ENCODE assay signal across 8 cellular contexts in the genomic region with DNA sequence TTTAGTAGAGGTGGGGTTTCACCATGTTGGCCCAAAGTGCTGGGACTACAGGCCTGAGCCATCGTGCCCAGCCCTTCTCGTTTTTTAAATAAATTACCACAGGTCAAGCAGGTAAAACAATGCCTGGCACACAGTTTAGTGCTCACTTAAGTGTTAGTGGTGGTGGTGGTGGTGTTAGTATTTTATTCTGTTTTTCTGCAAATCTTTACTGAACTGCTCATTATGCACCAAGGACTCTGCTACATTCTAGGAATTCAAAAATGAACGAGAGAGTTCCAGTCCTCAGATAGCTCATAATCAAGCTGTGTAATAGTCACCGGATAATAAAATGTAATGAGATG. TPM values are rescaled to one million over a fixed set of nuclear protein-coding genes. Genes with fewer than 3 reads are reported as not detected.
DNase-seq lines count a peak whose midpoint lies in the region; ATAC-seq, FAIRE-seq and TF ChIP-seq lines count a peak whose summit lies in the region.

No MANE protein-coding gene starts in this region.

- H3K4me3 Mint-ChIP-seq in stimulated activated naive CD8-positive, alpha-beta T cell treated with anti-CD3 and anti-CD28 coated beads, Interleukin-15, Interleukin-2, amounts not matched to agents 100 ng/mL and 50 ng/mL, for 24 hours, result peak overlapping the region; percentile 100

- no peak for DNase-seq in stimulated activated naive CD8-positive, alpha-beta T cell treated with anti-CD3 and anti-CD28 coated beads, Interleukin-15, Interleukin-2, amounts not matched to agents 100 U/mL and 50 U/mL, for 24 hours
- DNase-seq in bronchial epithelial cell (ENCODE audit: low read depth) (no peak), occipital lobe (lab: John Stamatoyannopoulos, UW) (no peak)
- no peak for DNase-seq in activated effector memory CD4-positive, alpha-beta T cell treated with Interleukin-2 at 50 U/mL for 16 hours
- no peak for DNase-seq in activated CD4-positive, alpha-beta T cell treated with anti-CD3 and anti-CD28 coated beads for 4 hours

- H3K4me3 ChIP-seq in bronchial epithelial cell (ENCODE audit: low read depth, low read length), result peak overlapping the region; percentile 85
- peak overlapping the region; percentile 72 for H3K4me3 ChIP-seq in mononuclear cell (ENCODE audit: low read length)

- no peak for FAIRE-seq in bronchial epithelial cell (lab: Jason Lieb, UNC)

- peaks cover 21% of the 10 kb centered on the region for H3K4me1 ChIP-seq in mononuclear cell (ENCODE audit: insufficient read depth, low read length)

- H3K36me3 Mint-ChIP-seq in stimulated activated naive CD8-positive, alpha-beta T cell treated with anti-CD3 and anti-CD28 coated beads, Interleukin-15, Interleukin-2, amounts not matched to agents 100 ng/mL and 50 ng/mL, for 24 hours (ENCODE audit: low read depth), result peaks cover 21% of the 10 kb centered on the region

- H3K27ac Mint-ChIP-seq in stimulated activated naive CD8-positive, alpha-beta T cell treated with anti-CD3 and anti-CD28 coated beads, Interleukin-15, Interleukin-2, amounts not matched to agents 100 ng/mL and 50 ng/mL, for 24 hours, result peak overlapping the region; percentile 100

- no peaks in the 10 kb centered on the region for H3K9me3 ChIP-seq in mononuclear cell (ENCODE audit: low read depth, low read length)

- no peaks in the 10 kb centered on the region for H3K27me3 Mint-ChIP-seq in stimulated activated naive CD8-positive, alpha-beta T cell treated with anti-CD3 and anti-CD28 coated beads, Interleukin-15, Interleukin-2, amounts not matched to agents 100 ng/mL and 50 ng/mL, for 24 hours

- no peak for ATAC-seq in stimulated activated naive CD8-positive, alpha-beta T cell treated with anti-CD3 and anti-CD28 coated beads, Interleukin-15, Interleukin-2, amounts not matched to agents 100 U/mL and 50 U/mL, for 24 hours
- ATAC-seq in HG02759 (IDR thresholded peaks at IDR 0.05; ENCODE audit: unreplicated experiment), result no peak

- peaks cover 6% of the 10 kb centered on the region for H3K36me3 ChIP-seq in bronchial epithelial cell (ENCODE audit: control insufficient read depth, insufficient read depth, low read length)

- H3K27me3 ChIP-seq in bronchial epithelial cell (ENCODE audit: control insufficient read depth, insufficient read depth, low read length) (no peaks in the 10 kb centered on the region), mononuclear cell (ENCODE audit: insufficient read depth, low read length) (no peaks in the 10 kb centered on the region)

- no peak for TF ChIP-seq CTCF in bronchial epithelial cell (IDR thresholded peaks at IDR 0.05; ENCODE audit: insufficient read depth, low read length, severe bottlenecking)

- H3K9me3 Mint-ChIP-seq in stimulated activated naive CD8-positive, alpha-beta T cell treated with anti-CD3 and anti-CD28 coated beads, Interleukin-15, Interleukin-2, amounts not matched to agents 100 ng/mL and 50 ng/mL, for 24 hours, result no peaks in the 10 kb centered on the region

- H3K4me1 Mint-ChIP-seq in stimulated activated naive CD8-positive, alpha-beta T cell treated with anti-CD3 and anti-CD28 coated beads, Interleukin-15, Interleukin-2, amounts not matched to agents 100 ng/mL and 50 ng/mL, for 24 hours (ENCODE audit: low read depth), result peaks cover 39% of the 10 kb centered on the region

RNA-seq across cellular contexts. Expression of gene ITFG2, which starts 0.7 kb away (rescaled TPM):
- total RNA-seq in bronchial epithelial cell (14.6 and 17.6 TPM in 2 replicates), mononuclear cell (29.7 TPM), occipital lobe (11.7 TPM)

RNA-seq across cellular contexts. Expression of gene FKBP4, which starts 18.4 kb away (rescaled TPM):
- 66.4 and 81.6 TPM in 2 replicates for total RNA-seq in bronchial epithelial cell
- total RNA-seq in mononuclear cell, result 11.0 TPM
- 41.2 TPM for total RNA-seq in occipital lobe

RNA-seq across cellular contexts. Expression of gene NRIP2, which starts 21.7 kb away (rescaled TPM):
- not detected in 2 replicates for total RNA-seq in bronchial epithelial cell
- total RNA-seq in mononuclear cell, result not detected
- 0.62 TPM for total RNA-seq in occipital lobe

RNA-seq across cellular contexts. Expression of gene TEX52, which starts 43.7 kb away (rescaled TPM):
- total RNA-seq in bronchial epithelial cell (not detected in 2 replicates), mononuclear cell (not detected), occipital lobe (not detected)
